ENCODE assay signal across 22 cellular contexts in genomic region chr11:90438069-90438468, GRCh38.
"Had no signal": no experiment of that assay in that cellular context is flagged by ENCODE, and none has a peak within 500 bp of the region (broad histone marks: within the 10 kb centered on the region; RNA-seq: fewer than 3 reads in every experiment).

No MANE protein-coding gene starts in this region.

- H3K27ac Mint-ChIP-seq: activated CD4-positive, alpha-beta memory T cell treated with anti-CD3 and anti-CD28 coated beads for 36 hours; activated CD4-positive, alpha-beta T cell treated with anti-CD3 and anti-CD28 coated beads, Interleukin-2, amount 10 ng/mL, durations not matched to agents 24 days and 14 days; activated naive CD4-positive, alpha-beta T cell treated with anti-CD3 and anti-CD28 coated beads, Interleukin-2, amount 50 U/mL, for 24 hours; activated naive CD8-positive, alpha-beta T cell treated with anti-CD3 and anti-CD28 coated beads, Interleukin-2, amount 50 U/mL, for 24 hours; activated T-helper 17 cell treated with anti-CD3 and anti-CD28 coated beads, Interleukin-2, amount 50 U/mL, for 72 hours; natural killer cell; T-helper 2 cell treated with Interferon-gamma antibody and Interleukin-4, amounts not matched to agents 5 μg/mL and 100 μg/mL, for 36 hours had no signal

- H3K36me3 ChIP-seq: lower lobe of right lung, spleen, suprapubic skin, tibial artery had no signal

- H3K4me1 ChIP-seq: left lung, lower lobe of right lung, spleen, suprapubic skin had no signal

- H3K9me3 Mint-ChIP-seq: activated CD4-positive, alpha-beta memory T cell treated with anti-CD3 and anti-CD28 coated beads for 36 hours; activated CD4-positive, alpha-beta T cell treated with anti-CD3 and anti-CD28 coated beads, Interleukin-2, amount 10 ng/mL, durations not matched to agents 24 days and 14 days; activated naive CD4-positive, alpha-beta T cell treated with anti-CD3 and anti-CD28 coated beads, Interleukin-2, amount 50 U/mL, for 24 hours; activated naive CD8-positive, alpha-beta T cell treated with anti-CD3 and anti-CD28 coated beads, Interleukin-2, amount 50 U/mL, for 24 hours; activated T-helper 17 cell treated with anti-CD3 and anti-CD28 coated beads, Interleukin-2, amount 50 U/mL, for 72 hours; natural killer cell; T-helper 2 cell treated with Interferon-gamma antibody and Interleukin-4, amounts not matched to agents 5 μg/mL and 100 μg/mL, for 36 hours had no signal

- DNase-seq: activated CD4-positive, alpha-beta memory T cell treated with anti-CD3 and anti-CD28 coated beads for 36 hours; activated CD4-positive, alpha-beta T cell treated with anti-CD3 and anti-CD28 coated beads, Interleukin-2, amount 10 ng/mL, durations not matched to agents 24 days and 14 days; activated CD8-positive, alpha-beta memory T cell treated with anti-CD3 and anti-CD28 coated beads, Interleukin-2, amount 50 U/mL, for 4 hours; activated gamma-delta T cell treated with Interleukin-2 at 50 U/mL for 16 hours; activated naive CD8-positive, alpha-beta T cell treated with anti-CD3 and anti-CD28 coated beads, Interleukin-2, amount 50 U/mL, for 24 hours; activated T-cell treated with anti-CD3 and anti-CD28 coated beads, Interleukin-2, amount 50 U/mL, for 1 hour; amygdala; caudate nucleus; left lung; lower lobe of right lung; mesenchymal stem cell; natural killer cell; posterior cingulate gyrus; right cardiac atrium; spleen; stimulated activated naive CD4-positive, alpha-beta T cell; T-helper 1 cell; tibial artery had no signal

- H3K4me1 Mint-ChIP-seq: activated CD4-positive, alpha-beta T cell treated with anti-CD3 and anti-CD28 coated beads, Interleukin-2, amount 10 ng/mL, durations not matched to agents 24 days and 14 days; activated naive CD4-positive, alpha-beta T cell treated with anti-CD3 and anti-CD28 coated beads, Interleukin-2, amount 50 U/mL, for 24 hours; activated naive CD8-positive, alpha-beta T cell treated with anti-CD3 and anti-CD28 coated beads, Interleukin-2, amount 50 U/mL, for 24 hours; activated T-helper 17 cell treated with anti-CD3 and anti-CD28 coated beads, Interleukin-2, amount 50 U/mL, for 72 hours; natural killer cell had no signal

- ATAC-seq: activated naive CD8-positive, alpha-beta T cell treated with anti-CD3 and anti-CD28 coated beads, Interleukin-2, amount 50 U/mL, for 24 hours; activated T-helper 17 cell treated with anti-CD3 and anti-CD28 coated beads, Interleukin-2, amount 50 U/mL, for 72 hours; left lung; lower lobe of right lung; natural killer cell; right cardiac atrium had no signal

- H3K4me3 ChIP-seq: left lung, lower lobe of right lung, spleen, suprapubic skin, tibial artery had no signal

- H3K36me3 Mint-ChIP-seq: activated CD4-positive, alpha-beta memory T cell treated with anti-CD3 and anti-CD28 coated beads for 36 hours; activated naive CD4-positive, alpha-beta T cell treated with anti-CD3 and anti-CD28 coated beads, Interleukin-2, amount 50 U/mL, for 24 hours; natural killer cell had no signal

- H3K4me3 Mint-ChIP-seq: activated CD4-positive, alpha-beta memory T cell treated with anti-CD3 and anti-CD28 coated beads for 36 hours; activated CD4-positive, alpha-beta T cell treated with anti-CD3 and anti-CD28 coated beads, Interleukin-2, amount 10 ng/mL, durations not matched to agents 24 days and 14 days; activated naive CD4-positive, alpha-beta T cell treated with anti-CD3 and anti-CD28 coated beads, Interleukin-2, amount 50 U/mL, for 24 hours; activated naive CD8-positive, alpha-beta T cell treated with anti-CD3 and anti-CD28 coated beads, Interleukin-2, amount 50 U/mL, for 24 hours; activated T-helper 17 cell treated with anti-CD3 and anti-CD28 coated beads, Interleukin-2, amount 50 U/mL, for 72 hours; natural killer cell; T-helper 2 cell treated with Interferon-gamma antibody and Interleukin-4, amounts not matched to agents 5 μg/mL and 100 μg/mL, for 36 hours had no signal

- H3K27me3 Mint-ChIP-seq: activated CD4-positive, alpha-beta memory T cell treated with anti-CD3 and anti-CD28 coated beads for 36 hours; activated CD4-positive, alpha-beta T cell treated with anti-CD3 and anti-CD28 coated beads, Interleukin-2, amount 10 ng/mL, durations not matched to agents 24 days and 14 days; activated naive CD4-positive, alpha-beta T cell treated with anti-CD3 and anti-CD28 coated beads, Interleukin-2, amount 50 U/mL, for 24 hours; activated T-helper 17 cell treated with anti-CD3 and anti-CD28 coated beads, Interleukin-2, amount 50 U/mL, for 72 hours had no signal

- H3K9me3 ChIP-seq: left lung, lower lobe of right lung, spleen, suprapubic skin, tibial artery had no signal

- H3K27ac ChIP-seq: left lung, lower lobe of right lung, spleen, suprapubic skin, tibial artery had no signal

- H3K27me3 ChIP-seq: left lung, spleen, suprapubic skin, tibial artery had no signal
